1 cellular context compared by ENCODE assay signal in genomic region chr3:185040425-185040824, GRCh38.
TF ChIP-seq lines count a peak whose summit lies in the region.

No MANE protein-coding gene starts in this region.

TF ChIP-seq in HEK293, 187 proteins besides CTCF, POLR2A, EP300 and RAD21 (continued from another document):
- TF ChIP-seq ATF2 (tag by site-specific recombination; IDR thresholded peaks at IDR 0.05; ENCODE audit: low read depth), result peak; percentile 85
- TF ChIP-seq ZNF354C (tag by site-specific recombination; IDR thresholded peaks at IDR 0.05; ENCODE audit: borderline replicate concordance, low read depth), result no peak
- peak; percentile 47; the same call in 1 of the 2 replicates for TF ChIP-seq ZNF629 (tag by site-specific recombination; IDR thresholded peaks at IDR 0.05)
